ENCODE assay signal across 8 cellular contexts in genomic region chr1:23559136-23559984, GRCh38. TPM values are rescaled to one million over a fixed set of nuclear protein-coding genes. Genes with fewer than 3 reads are reported as not detected.
DNase-seq lines count a peak whose midpoint lies in the region; TF ChIP-seq lines count a peak whose summit lies in the region.

Gene ID3 (minus strand): TSS chr1:23559501. CDS start chr1:23559426, 75 bp downstream.

- no peak within 1 kb of the TSS for H2AFZ ChIP-seq in osteoblast (ENCODE audit: low read length)

- WGBS in testis, 2 donors = 21 to 25% methylated on average over 45 to 57 of the region's 57 CpGs

- H3K27ac ChIP-seq in HEK293 (ENCODE audit: extremely low read depth, low read depth, low read length) (peak within 1 kb of the TSS; percentile 97), SK-N-MC (peak within 1 kb of the TSS; percentile 100), osteoblast (ENCODE audit: low read depth, low read length) (peak within 1 kb of the TSS; percentile 97), testis (peak within 1 kb of the TSS; percentile 64 to 88)

- peak; percentile 49 for TF ChIP-seq POLR2A in testis (IDR thresholded peaks at IDR 0.05)

- peaks cover 24% of the 10 kb centered on the region for H3K79me2 ChIP-seq in osteoblast (ENCODE audit: insufficient read depth, low read length)

- intact Hi-C loops in testis (cut with DNase I; ENCODE audit: low total_unique reads) = no loop called here

- no peak for TF ChIP-seq CTCF in HEK293 (tag by site-specific recombination; IDR thresholded peaks at IDR 0.05)
- no peak for TF ChIP-seq CTCF in osteoblast (IDR thresholded peaks at IDR 0.05; ENCODE audit: extremely low read depth, low read depth, low read length)
- no peak for TF ChIP-seq CTCF in testis (IDR thresholded peaks at IDR 0.05)

- H3K4me1 ChIP-seq in HEK293 (ENCODE audit: control insufficient read depth, insufficient read depth, low read length) = peaks cover 37% of the 10 kb centered on the region
- H3K4me1 ChIP-seq in osteoblast (ENCODE audit: insufficient read depth, low read length) = peaks cover 66% of the 10 kb centered on the region
- H3K4me1 ChIP-seq in testis = peaks cover 43% of the 10 kb centered on the region

- peaks cover 20% of the 10 kb centered on the region for H4K20me1 ChIP-seq in osteoblast (ENCODE audit: insufficient read depth, low read length)

- H3K4me2 ChIP-seq in osteoblast (ENCODE audit: insufficient read depth, low read length) = peak within 1 kb of the TSS; percentile 95

- H3K36me3 ChIP-seq in HEK293 (ENCODE audit: control insufficient read depth in 2 of 2, insufficient read depth in 1 of 2, low read length in 2 of 2) (peaks cover 0 to 27% of the 10 kb centered on the region in 2 experiments; a peak in 1 of 3 replicates), SK-N-MC (ENCODE audit: insufficient read depth, low read length) (peaks cover 27% of the 10 kb centered on the region), osteoblast (ENCODE audit: insufficient read depth, low read length) (peaks cover 10% of the 10 kb centered on the region), testis (ENCODE audit: low read depth, missing control alignments) (no peaks in the 10 kb centered on the region)

- CTCF ChIA-PET in HEK293 (lab: Yijun Ruan, JAX) = interaction anchor here (0.7 to 3.6 kb wide), 12 partner anchors 10 to 132 kb away, joined by 3 to 36 read pairs (median 4); partner anchors contain the start of gene RPL11

- H3K27me3 ChIP-seq in osteoblast (ENCODE audit: insufficient read depth, low read length) = no peaks in the 10 kb centered on the region
- no peaks in the 10 kb centered on the region for H3K27me3 ChIP-seq in testis

- H3K9ac ChIP-seq in SK-N-MC (ENCODE audit: insufficient read length) = peak within 1 kb of the TSS; percentile 89

- POLR2A ChIA-PET in HEK293 (lab: Yijun Ruan, JAX) = interaction anchor here (0.5 to 7.0 kb wide), 33 partner anchors 8 to 223 kb away, joined by 3 to 60 read pairs (median 6); partner anchors contain the start of genes E2F2, HNRNPR, PITHD1 and RPL11

- no peaks in the 10 kb centered on the region for H3K9me3 ChIP-seq in HEK293 (ENCODE audit: control insufficient read depth, insufficient read depth, low read depth, low read length)
- H3K9me3 ChIP-seq in SK-N-MC (ENCODE audit: low read depth, low read length) = no peaks in the 10 kb centered on the region
- H3K9me3 ChIP-seq in osteoblast (ENCODE audit: low read depth, low read length) = no peaks in the 10 kb centered on the region
- no peaks in the 10 kb centered on the region for H3K9me3 ChIP-seq in testis

- DNase-seq in GM04503 (ENCODE audit: low read depth) = peak; percentile 93
- peak; percentile 97 for DNase-seq in NAMALWA (ENCODE audit: low spot score)
- DNase-seq in SK-N-MC (ENCODE audit: low read depth, low spot score) = peak; percentile 94
- DNase-seq in activated naive CD4-positive, alpha-beta T cell treated with anti-CD3 and anti-CD28 coated beads, Interleukin-2, amount 50 U/mL, for 16 hours = peak; percentile 90
- peak; percentile 92 for DNase-seq in globus pallidus (ENCODE audit: low spot score)
- DNase-seq in osteoblast (ENCODE audit: insufficient read length, low spot score, missing footprints) = peak; percentile 96
- DNase-seq in testis = peak; percentile 96

- H3K4me3 ChIP-seq in HEK293 (ENCODE audit: low read depth, low read length) = peak within 1 kb of the TSS; percentile 68
- H3K4me3 ChIP-seq in SK-N-MC = peak within 1 kb of the TSS; percentile 99
- peak within 1 kb of the TSS; percentile 90 for H3K4me3 ChIP-seq in osteoblast (ENCODE audit: insufficient read depth, low read length)
- H3K4me3 ChIP-seq in testis = peak within 1 kb of the TSS; percentile 55 to 65

TF ChIP-seq in HEK293, 187 proteins besides CTCF, POLR2A, EP300 and RAD21 (continues in another document):
- no peak for TF ChIP-seq ZNF146 (tag by site-specific recombination; IDR thresholded peaks at IDR 0.05)
- no peak for TF ChIP-seq ZNF677 (tag by site-specific recombination; IDR thresholded peaks at IDR 0.05)
- TF ChIP-seq ZIC2 (tag by site-specific recombination; IDR thresholded peaks at IDR 0.05) = peak; percentile 42; the same call in 1 of the 2 replicates
- TF ChIP-seq PRDM1 (tag by site-specific recombination; IDR thresholded peaks at IDR 0.05) = no peak
- TF ChIP-seq ZNF654 (tag by site-specific recombination; IDR thresholded peaks at IDR 0.05; ENCODE audit: low read depth) = no peak
- TF ChIP-seq ZNF514 (tag by site-specific recombination; IDR thresholded peaks at IDR 0.05) = no peak
- no peak for TF ChIP-seq ZNF645 (tag by site-specific recombination; IDR thresholded peaks at IDR 0.05)
- TF ChIP-seq ZNF580 (tag by site-specific recombination; IDR thresholded peaks at IDR 0.05) = no peak
- TF ChIP-seq EGR2 (tag by site-specific recombination; IDR thresholded peaks at IDR 0.05; ENCODE audit: low read depth) = peak; percentile 51; the same call in 1 of the 2 replicates
- TF ChIP-seq SP3 (tag by site-specific recombination; IDR thresholded peaks at IDR 0.05) = peak; percentile 82
- no peak for TF ChIP-seq RBAK (tag by site-specific recombination; IDR thresholded peaks at IDR 0.05)
- TF ChIP-seq ZNF426 (tag by site-specific recombination; IDR thresholded peaks at IDR 0.05) = no peak
- no peak; the same call in 1 of the 2 replicates for TF ChIP-seq BCL11A (tag by site-specific recombination; IDR thresholded peaks at IDR 0.05; ENCODE audit: low read depth)
- no peak for TF ChIP-seq ZNF558 (tag by site-specific recombination; IDR thresholded peaks at IDR 0.05)
- no peak for TF ChIP-seq ZNF571 (tag by site-specific recombination; IDR thresholded peaks at IDR 0.05)
- 0 out of 2 replicates have a peak, but pooled peaks have one; percentile 27 for TF ChIP-seq ZBTB44 (tag by site-specific recombination; IDR thresholded peaks at IDR 0.05)
- peak; percentile 80; the same call in 1 of the 2 replicates for TF ChIP-seq ZFP37 (tag by site-specific recombination; IDR thresholded peaks at IDR 0.05)
- peak; percentile 77 for TF ChIP-seq KLF8 (tag by site-specific recombination; IDR thresholded peaks at IDR 0.05)
- no peak for TF ChIP-seq ZNF114 (tag by site-specific recombination; IDR thresholded peaks at IDR 0.05)
- 0 out of 2 replicates have a peak, but pooled peaks have one; percentile 30 for TF ChIP-seq ZBTB48 (tag by site-specific recombination; IDR thresholded peaks at IDR 0.05)
- peak; percentile 24; the same call in 1 of the 2 replicates for TF ChIP-seq ZFP69B (tag by site-specific recombination; IDR thresholded peaks at IDR 0.05)
- peak; percentile 30; the same call in 1 of the 2 replicates for TF ChIP-seq ZNF501 (tag by site-specific recombination; IDR thresholded peaks at IDR 0.05)
- TF ChIP-seq ZNF768 (tag by site-specific recombination; IDR thresholded peaks at IDR 0.05) = no peak
- TF ChIP-seq ZNF302 (tag by site-specific recombination; IDR thresholded peaks at IDR 0.05; ENCODE audit: low read depth) = no peak
- no peak for TF ChIP-seq ZNF530 (tag by site-specific recombination; IDR thresholded peaks at IDR 0.05; ENCODE audit: low read depth)
- no peak; the same call in 1 of the 2 replicates for TF ChIP-seq ZNF362 (tag by site-specific recombination; IDR thresholded peaks at IDR 0.05)
- peak; percentile 50; the same call in 1 of the 2 replicates for TF ChIP-seq ZBTB7A (tag by site-specific recombination; IDR thresholded peaks at IDR 0.05; ENCODE audit: low read depth)
- peak; percentile 86 for TF ChIP-seq KLF9 (tag by site-specific recombination; IDR thresholded peaks at IDR 0.05; ENCODE audit: low read depth)
- no peak for TF ChIP-seq ZNF155 (tag by site-specific recombination; IDR thresholded peaks at IDR 0.05)
- TF ChIP-seq ZNF324 (tag by site-specific recombination; IDR thresholded peaks at IDR 0.05) = no peak
- TF ChIP-seq ZSCAN23 (tag by site-specific recombination; IDR thresholded peaks at IDR 0.05) = no peak

RNA-seq across cellular contexts. Expression of gene ID3, which starts in this region (rescaled TPM):
- total RNA-seq in osteoblast = 177 and 240 TPM in 2 replicates
- total RNA-seq in testis = 10 to 100 TPM; 27.2 to 34.5 TPM
- polyA plus RNA-seq in testis (ENCODE audit: insufficient read depth, low read depth, low replicate concordance) = 24.5 TPM

Comparison
In these comparisons a context has a peak if more than half of its experiments do, and no peak if none do; other contexts are left out.
1. Peak in every context shown above with its lines: DNase-seq, H3K4me3 ChIP-seq and H3K27ac ChIP-seq.